ENCODE assay signal across 18 cellular contexts in the genomic region with DNA sequence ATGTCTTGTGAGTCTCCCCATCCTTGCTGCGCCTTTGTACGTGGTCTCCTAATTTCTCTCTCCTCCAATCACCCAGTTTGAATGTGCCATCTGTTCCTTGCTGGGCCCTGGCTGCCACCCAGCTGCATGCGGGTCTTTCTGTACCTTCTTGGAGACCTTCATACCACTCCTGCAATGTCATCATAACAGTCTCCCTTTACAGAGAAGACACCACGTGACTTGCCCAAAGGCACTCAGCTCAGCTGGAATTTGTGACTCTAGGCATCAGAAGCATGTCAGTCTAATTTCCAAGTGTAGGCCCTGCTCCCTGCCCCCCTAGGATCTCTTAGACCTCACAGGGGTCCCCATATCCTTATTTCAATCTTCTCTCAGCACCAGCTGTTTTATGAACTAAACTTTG.
"Had no signal": no experiment of that assay in that cellular context is flagged by ENCODE, and none has a peak within 500 bp of the region (broad histone marks: within the 10 kb centered on the region; RNA-seq: fewer than 3 reads in every experiment).

No MANE protein-coding gene starts in this region.

- H3K36me3 Mint-ChIP-seq: naive B cell; stimulated activated effector memory CD8-positive, alpha-beta T cell treated with anti-CD3 and anti-CD28 coated beads, Interleukin-12 subunit alpha, Interleukin-12 subunit beta, amount 100 ng/mL, for 72 hours had no signal

- H3K9me3 ChIP-seq: sigmoid colon, suprapubic skin, thyroid gland, vagina had no signal

- H3K4me3 ChIP-seq: heart right ventricle, sigmoid colon, suprapubic skin, thyroid gland, upper lobe of left lung, vagina had no signal

- H3K27me3 ChIP-seq: sigmoid colon, thyroid gland, upper lobe of left lung, vagina had no signal

- H3K4me1 Mint-ChIP-seq: naive B cell; stimulated activated effector memory CD8-positive, alpha-beta T cell treated with anti-CD3 and anti-CD28 coated beads, Interleukin-12 subunit alpha, Interleukin-12 subunit beta, amount 100 ng/mL, for 72 hours had no signal

- ATAC-seq: esophagus mucosa; heart right ventricle; stimulated activated effector memory CD8-positive, alpha-beta T cell treated with anti-CD3 and anti-CD28 coated beads, Interleukin-12 subunit alpha, Interleukin-12 subunit beta, amount 100 ng/mL, for 72 hours; stimulated activated naive CD8-positive, alpha-beta T cell treated with anti-CD3 and anti-CD28 coated beads, Interleukin-15, Interleukin-2, amounts not matched to agents 100 U/mL and 50 U/mL, for 24 hours had no signal

- H3K27ac Mint-ChIP-seq: naive B cell; stimulated activated effector memory CD8-positive, alpha-beta T cell treated with anti-CD3 and anti-CD28 coated beads, Interleukin-12 subunit alpha, Interleukin-12 subunit beta, amount 100 ng/mL, for 72 hours had no signal

- H3K9me3 Mint-ChIP-seq: stimulated activated effector memory CD8-positive, alpha-beta T cell treated with anti-CD3 and anti-CD28 coated beads, Interleukin-12 subunit alpha, Interleukin-12 subunit beta, amount 100 ng/mL, for 72 hours had no signal

- H3K4me1 ChIP-seq: heart right ventricle, sigmoid colon, suprapubic skin, thyroid gland, upper lobe of left lung, vagina had no signal

- H3K4me3 Mint-ChIP-seq: naive B cell; stimulated activated effector memory CD8-positive, alpha-beta T cell treated with anti-CD3 and anti-CD28 coated beads, Interleukin-12 subunit alpha, Interleukin-12 subunit beta, amount 100 ng/mL, for 72 hours had no signal

- H3K27ac ChIP-seq: heart right ventricle, sigmoid colon, suprapubic skin, thyroid gland, upper lobe of left lung, vagina had no signal

- H3K36me3 ChIP-seq: heart right ventricle, sigmoid colon, suprapubic skin, thyroid gland, upper lobe of left lung, vagina had no signal

- DNase-seq: effector memory CD4-positive, alpha-beta T cell; heart right ventricle; hypothalamus; kidney glomerular epithelial cell; mesendoderm; naive B cell; posterior cingulate gyrus; sigmoid colon; small intestine; stimulated activated CD4-positive, alpha-beta T cell treated with anti-CD3 and anti-CD28 coated beads, Interleukin-2, amount 100 ng/mL, for 48 hours; stimulated activated CD8-positive, alpha-beta memory T cell treated with anti-CD3 and anti-CD28 coated beads, Interleukin-4, amount 100 ng/mL, for 48 hours; stimulated activated naive CD8-positive, alpha-beta T cell treated with anti-CD3 and anti-CD28 coated beads, Interleukin-15, Interleukin-2, amounts not matched to agents 100 U/mL and 50 U/mL, for 24 hours; thyroid gland; upper lobe of left lung had no signal
